ENCODE assay signal across 9 cellular contexts in the genomic region with DNA sequence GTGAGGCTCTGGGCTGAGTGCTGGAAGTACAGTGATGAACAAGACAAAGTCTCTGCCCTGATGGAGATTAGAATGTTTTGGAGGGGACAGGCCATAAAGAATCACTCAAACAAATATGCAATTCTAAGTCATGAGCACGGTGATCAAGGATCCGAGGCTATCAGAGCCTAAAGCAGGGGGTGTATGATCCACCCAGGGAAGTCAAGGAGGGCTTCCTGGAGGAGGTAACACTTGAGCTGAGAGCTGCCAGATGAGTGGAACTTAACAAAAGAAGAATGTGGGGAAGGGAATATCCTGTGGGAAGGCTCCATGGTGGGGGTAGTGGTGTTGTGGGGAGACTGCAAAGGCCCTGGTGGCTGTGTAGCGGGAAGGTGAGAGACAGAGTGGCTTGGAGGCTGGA. TPM values are rescaled to one million over a fixed set of nuclear protein-coding genes. Genes with fewer than 3 reads are reported as not detected.
"Had no signal": no experiment of that assay in that cellular context is flagged by ENCODE, and none has a peak within 500 bp of the region (broad histone marks: within the 10 kb centered on the region; RNA-seq: fewer than 3 reads in every experiment).

No MANE protein-coding gene starts in this region.

- H3K27me3 Mint-ChIP-seq: IgD-negative memory B cell had no signal

- H2AFZ ChIP-seq: GM23338 had no signal

- H3K4me3 ChIP-seq: GM23338 had no signal

- H3K36me3 Mint-ChIP-seq: IgD-negative memory B cell had no signal

- H3K4me1 Mint-ChIP-seq: GM23338, IgD-negative memory B cell had no signal

- H3K9me3 Mint-ChIP-seq: GM23338, H9, IgD-negative memory B cell had no signal

- FAIRE-seq: H1, H54, HTR-8/SVneo had no signal

- DNase-seq: H9, HCEC 1CT, KG1 had no signal

- ATAC-seq: GM23338 had no signal

- H3K4me2 ChIP-seq: GM23338 had no signal

- H3K27ac Mint-ChIP-seq: GM23338, H9, IgD-negative memory B cell had no signal

- H3K4me3 Mint-ChIP-seq: GM23338, H9, IgD-negative memory B cell had no signal

RNA-seq across cellular contexts. Expression of gene BPIFB4, which starts 12.2 kb away (rescaled TPM):
- total RNA-seq: GM23338, H1, H9, HT-29 had no signal
- polyA plus RNA-seq: GM23338, H1, IgD-negative memory B cell had no signal

RNA-seq across cellular contexts. Expression of gene BPIFB3, which starts 38.0 kb away (rescaled TPM):
- total RNA-seq: GM23338, H1, H9, HT-29 had no signal
- polyA plus RNA-seq: GM23338, H1, IgD-negative memory B cell had no signal
